Comparison of ENCODE assay signal across 8 cellular contexts in the genomic region with DNA sequence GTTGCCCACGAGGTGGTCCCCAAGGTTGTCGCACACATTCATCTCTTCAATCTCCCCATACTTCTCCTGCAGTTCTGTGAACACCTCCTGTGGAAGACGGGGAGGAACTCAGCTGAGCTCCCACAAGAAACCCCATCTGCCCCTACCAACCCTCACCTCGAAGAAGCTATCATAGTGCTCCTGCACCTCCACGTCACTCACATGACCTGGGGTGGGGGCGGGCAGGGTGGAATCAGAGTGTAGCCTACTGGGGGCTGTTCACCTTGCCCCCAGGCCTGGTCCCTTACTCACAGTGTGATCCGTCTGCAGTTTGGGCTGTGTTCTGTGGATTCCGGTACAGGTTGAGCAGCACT. TPM values are rescaled to one million over a fixed set of nuclear protein-coding genes. Genes with fewer than 3 reads are reported as not detected.
DNase-seq lines count a peak whose midpoint lies in the region; ATAC-seq and TF ChIP-seq lines count a peak whose summit lies in the region.

No MANE protein-coding gene starts in this region.

- H3K9ac ChIP-seq in OCI-LY1 (ENCODE audit: low read length) (peak overlapping the region; percentile 92), neural progenitor cell (no peak overlapping the region)

- no peaks in the 10 kb centered on the region for H3K36me3 ChIP-seq in OCI-LY1 (ENCODE audit: insufficient read depth, low read length)
- H3K36me3 ChIP-seq in neural progenitor cell: no peaks in the 10 kb centered on the region
- H3K36me3 ChIP-seq in thyroid gland: peaks cover 0 to 5% of the 10 kb centered on the region in 2 donors
- no peaks in the 10 kb centered on the region for H3K36me3 ChIP-seq in aorta (ENCODE audit: control insufficient read depth in 1 of 2, insufficient read depth in 2 of 2, low read length in 1 of 2)

- DNase-seq in effector memory CD8-positive, alpha-beta T cell: no peak
- no peak for DNase-seq in neural progenitor cell (ENCODE audit: low spot score)
- DNase-seq in NCI-H82 treated with DMSO at 0.1 percent for 48 hours (lab: John Stamatoyannopoulos, UW; ENCODE audit: unreplicated experiment): no peak
- DNase-seq in NCI-H526 treated with DMSO at 0.1 percent for 48 hours (lab: John Stamatoyannopoulos, UW): no peak
- DNase-seq in thyroid gland: no peak
- DNase-seq in aorta: no peak

- H3F3A ChIP-seq in OCI-LY1 (ENCODE audit: insufficient read depth, low read length): no peaks in the 10 kb centered on the region
- peaks cover 45% of the 10 kb centered on the region for H3F3A ChIP-seq in neural progenitor cell (ENCODE audit: low read depth)

- no peak for TF ChIP-seq POLR2A in thyroid gland (IDR thresholded peaks at IDR 0.05)

- H3K27me3 ChIP-seq in OCI-LY1 (ENCODE audit: insufficient read depth, low read length): no peaks in the 10 kb centered on the region
- H3K27me3 ChIP-seq in neural progenitor cell: no peaks in the 10 kb centered on the region
- no peaks in the 10 kb centered on the region for H3K27me3 ChIP-seq in thyroid gland
- H3K27me3 ChIP-seq in aorta (ENCODE audit: control insufficient read depth in 1 of 2, insufficient read depth in 2 of 2, low read length in 1 of 2): no peaks in the 10 kb centered on the region

- H3K36me3 Mint-ChIP-seq in effector memory CD8-positive, alpha-beta T cell (ENCODE audit: insufficient read depth): peaks cover 34% of the 10 kb centered on the region
- peaks cover 3% of the 10 kb centered on the region for H3K36me3 Mint-ChIP-seq in neural progenitor cell

- H3K27ac Mint-ChIP-seq in effector memory CD8-positive, alpha-beta T cell: peak overlapping the region; percentile 98 to 99
- H3K27ac Mint-ChIP-seq in neural progenitor cell: peak overlapping the region; percentile 81

- WGBS in thyroid gland, 2 donors: 57 to 61% methylated on average over 7 to 8 of the region's 8 CpGs
- WGBS in aorta, 2 donors: 48 to 53% methylated on average over 8 of the region's 8 CpGs

- intact Hi-C loops in thyroid gland (cut with DNase I): no loop called here
- intact Hi-C loops in aorta (cut with DNase I): loop anchor here (2.0 to 10.0 kb wide), 2 partner anchors 186 to 400 kb away; a partner anchor contains a TSS

- peak overlapping the region; percentile 91 for H3K4me3 ChIP-seq in OCI-LY1 (ENCODE audit: low read depth, low read length, poor library complexity, severe bottlenecking)
- peak overlapping the region; percentile 87 for H3K4me3 ChIP-seq in neural progenitor cell
- H3K4me3 ChIP-seq in thyroid gland (replicated peaks in 1 of 3): peak overlapping the region in 1 of 3 donors; percentile 78
- H3K4me3 ChIP-seq in aorta (ENCODE audit: low read length in 2 of 2): peak overlapping the region in 1 of 2 donors; percentile 12

- H3K79me2 ChIP-seq in OCI-LY1 (ENCODE audit: insufficient read depth, low read length) (no peaks in the 10 kb centered on the region), neural progenitor cell (ENCODE audit: low read depth) (peaks cover 13% of the 10 kb centered on the region)

- H4K20me1 ChIP-seq in OCI-LY1 (ENCODE audit: insufficient read depth, low read length): no peaks in the 10 kb centered on the region
- peaks cover 10% of the 10 kb centered on the region for H4K20me1 ChIP-seq in neural progenitor cell (ENCODE audit: low read depth)

- H2AFZ ChIP-seq in OCI-LY1 (ENCODE audit: low read length) (no peak overlapping the region), neural progenitor cell (replicated peaks) (peak overlapping the region; percentile 81)

- no peaks in the 10 kb centered on the region for H3K9me3 ChIP-seq in OCI-LY1 (ENCODE audit: low read length)
- H3K9me3 ChIP-seq in neural progenitor cell (ENCODE audit: low read depth): no peaks in the 10 kb centered on the region
- H3K9me3 ChIP-seq in thyroid gland: no peaks in the 10 kb centered on the region
- H3K9me3 ChIP-seq in aorta (ENCODE audit: control insufficient read depth, low read length): no peaks in the 10 kb centered on the region

- H3K4me3 Mint-ChIP-seq in effector memory CD8-positive, alpha-beta T cell: peak overlapping the region; percentile 86 to 94
- H3K4me3 Mint-ChIP-seq in neural progenitor cell: peak overlapping the region; percentile 96

- no peaks in the 10 kb centered on the region for H3K27me3 Mint-ChIP-seq in effector memory CD8-positive, alpha-beta T cell
- H3K27me3 Mint-ChIP-seq in neural progenitor cell (ENCODE audit: insufficient read depth, low read depth): peaks cover 13% of the 10 kb centered on the region

- ATAC-seq in effector memory CD8-positive, alpha-beta T cell (replicated peaks): no peak
- ATAC-seq in aorta (ENCODE audit: low FRiP score): no peak

- H3K4me2 ChIP-seq in OCI-LY1 (ENCODE audit: low read length) (peak overlapping the region; percentile 87), neural progenitor cell (peak overlapping the region; percentile 75)

- H3K9me3 Mint-ChIP-seq in effector memory CD8-positive, alpha-beta T cell: no peaks in the 10 kb centered on the region
- H3K9me3 Mint-ChIP-seq in neural progenitor cell: no peaks in the 10 kb centered on the region

- H3K9me2 ChIP-seq in OCI-LY1 (ENCODE audit: low read depth, low read length): no peaks in the 10 kb centered on the region

- H3K27ac ChIP-seq in C4-2B (peak overlapping the region; percentile 89), OCI-LY1 (ENCODE audit: low read depth, low read length, poor library complexity, severe bottlenecking) (peak overlapping the region; percentile 97), neural progenitor cell (no peak overlapping the region), thyroid gland (no peak overlapping the region), aorta (ENCODE audit: low read depth in 1 of 2, low read length in 2 of 2) (no peak overlapping the region)

- TF ChIP-seq CTCF in C4-2B (conservative IDR thresholded peaks at IDR 0.05) (no peak), OCI-LY1 (IDR thresholded peaks at IDR 0.05; ENCODE audit: low read length) (no peak), neural progenitor cell (IDR thresholded peaks at IDR 0.05) (no peak), thyroid gland (IDR thresholded peaks at IDR 0.05) (no peak)

- H3K4me1 Mint-ChIP-seq in effector memory CD8-positive, alpha-beta T cell (ENCODE audit: low read depth in 2 of 2): peaks cover 59 to 60% of the 10 kb centered on the region in 2 donors
- H3K4me1 Mint-ChIP-seq in neural progenitor cell: peaks cover 47% of the 10 kb centered on the region

- H3K4me1 ChIP-seq in OCI-LY1 (ENCODE audit: insufficient read depth, low read length, severe bottlenecking): peaks cover 73% of the 10 kb centered on the region
- peaks cover 9% of the 10 kb centered on the region for H3K4me1 ChIP-seq in neural progenitor cell
- peaks cover 37 to 44% of the 10 kb centered on the region in 2 donors for H3K4me1 ChIP-seq in thyroid gland
- no peaks in the 10 kb centered on the region for H3K4me1 ChIP-seq in aorta (ENCODE audit: control insufficient read depth in 1 of 2, insufficient read depth in 2 of 2, low read length in 2 of 2)

RNA-seq across cellular contexts. Expression of a gene that starts 0.9 kb away (rescaled TPM):
- 17.2 and 27.9 TPM in 2 replicates for total RNA-seq in neural progenitor cell (ENCODE audit: low replicate concordance)
- total RNA-seq in thyroid gland: 10 to 100 TPM; 29.7 to 51.7 (median 36.8) TPM
- total RNA-seq in aorta: 10 to 100 TPM; 14.8 to 22.0 TPM
- polyA plus RNA-seq in aorta: 10 to 100 TPM; 24.7 to 70.4 TPM

RNA-seq across cellular contexts. Expression of a gene that starts 1.1 kb away (rescaled TPM):
- 10.9 and 29.6 TPM in 2 replicates for total RNA-seq in neural progenitor cell (ENCODE audit: low replicate concordance)
- 10 to 100 TPM; 34.0 to 73.8 (median 40.5) TPM for total RNA-seq in thyroid gland
- total RNA-seq in aorta: 10 to 100 TPM; 32.9 to 37.0 TPM
- 10 to 100 TPM; 32.4 to 59.2 TPM for polyA plus RNA-seq in aorta

RNA-seq across cellular contexts. Expression of a gene that starts 2.1 kb away (rescaled TPM):
- total RNA-seq in neural progenitor cell (ENCODE audit: low replicate concordance) (5.0 and 9.2 TPM in 2 replicates), thyroid gland (1 to 10 TPM; 5.2 to 6.1 (median 5.9) TPM), aorta (10 to 100 TPM in 1 of 2 donors, 1 to 10 TPM in 1; 8.1 to 14.9 TPM)
- 10 to 100 TPM in 1 of 2 donors, 1 to 10 TPM in 1; 5.1 to 10.9 TPM for polyA plus RNA-seq in aorta

RNA-seq across cellular contexts. Expression of a gene that starts 4.1 kb away (rescaled TPM):
- total RNA-seq in neural progenitor cell (ENCODE audit: low replicate concordance): 11.4 and 12.4 TPM in 2 replicates
- total RNA-seq in thyroid gland: 10 to 100 TPM in 2 of 4 donors, 1 to 10 TPM in 2; 8.2 to 21.5 (median 14.1) TPM
- total RNA-seq in aorta: 10 to 100 TPM; 10.6 to 13.3 TPM
- 10 to 100 TPM; 13.1 to 91.2 TPM for polyA plus RNA-seq in aorta

RNA-seq across cellular contexts. Expression of a gene that starts 12.5 kb away (rescaled TPM):
- total RNA-seq in neural progenitor cell (ENCODE audit: low replicate concordance): not detected in 2 replicates
- total RNA-seq in thyroid gland: 10 to 100 TPM; 17.3 to 31.8 (median 23.1) TPM
- 100 to 1,000 TPM; 148 to 152 TPM for total RNA-seq in aorta
- polyA plus RNA-seq in aorta: 100 to 1,000 TPM in 1 of 2 donors, 10 to 100 TPM in 1; 73.9 to 131 TPM

Comparison
In these comparisons a context has a peak if more than half of its experiments do, and no peak if none do; other contexts are left out.
1. H3K27ac ChIP-seq: peak in C4-2B (single experiment) and OCI-LY1 (single experiment); none in neural progenitor cell (single experiment), thyroid gland (0 of 3) and aorta (0 of 2).